ENCODE assay signal across 31 cellular contexts in genomic region chrX:39283239-39283638, GRCh38.
"Had no signal": no experiment of that assay in that cellular context is flagged by ENCODE, and none has a peak within 500 bp of the region (broad histone marks: within the 10 kb centered on the region; RNA-seq: fewer than 3 reads in every experiment).

No MANE protein-coding gene starts in this region.

- FAIRE-seq: bronchial epithelial cell had no signal

- H3K4me3 ChIP-seq: adrenal gland, ascending aorta, body of pancreas, breast epithelium, cardiac muscle cell had no signal

- H3K27me3 ChIP-seq: ascending aorta, body of pancreas, brain microvascular endothelial cell, cardiac muscle cell had no signal

- DNase-seq: activated effector memory CD4-positive, alpha-beta T cell treated with anti-CD3 and anti-CD28 coated beads, Interleukin-2, amount 50 U/mL, for 16 hours; activated effector memory CD4-positive, alpha-beta T cell treated with Interleukin-2 at 50 U/mL for 16 hours; activated gamma-delta T cell; activated gamma-delta T cell treated with Interleukin-2 at 50 U/mL for 16 hours; activated naive CD4-positive, alpha-beta T cell; activated naive CD4-positive, alpha-beta T cell treated with anti-CD3 and anti-CD28 coated beads for 36 hours; activated naive CD4-positive, alpha-beta T cell treated with anti-CD3 and anti-CD28 coated beads, Interleukin-2, amount 10 ng/mL, durations not matched to agents 7 days and 5 days; activated naive CD4-positive, alpha-beta T cell treated with anti-CD3 and anti-CD28 coated beads, Interleukin-2, amount 50 U/mL, for 16 hours; activated naive CD4-positive, alpha-beta T cell treated with Interleukin-2 at 50 U/mL for 16 hours; activated naive CD8-positive, alpha-beta T cell treated with anti-CD3 and anti-CD28 coated beads for 36 hours; activated naive CD8-positive, alpha-beta T cell treated with anti-CD3 and anti-CD28 coated beads, Interleukin-2, amount 10 ng/mL, durations not matched to agents 7 days and 5 days; activated naive CD8-positive, alpha-beta T cell treated with anti-CD3 and anti-CD28 coated beads, Interleukin-2, amount 50 U/mL, for 24 hours; activated T-cell treated with anti-CD3 and anti-CD28 coated beads, Interleukin-2, amount 50 U/mL, for 4 hours; activated T-cell treated with anti-CD3 and anti-CD28 coated beads, Interleukin-2, amount 50 U/mL, for 48 hours; activated T-cell treated with anti-CD3 and anti-CD28 coated beads, Interleukin-2, amount 50 U/mL, for 72 hours; adrenal gland; amniotic stem cell; amygdala; anterior cingulate cortex; aorta; body of pancreas; brain microvascular endothelial cell; caudate nucleus; central memory CD4-positive, alpha-beta T cell; cerebellar nuclear complex had no signal

- H3K9me3 ChIP-seq: adrenal gland, body of pancreas had no signal

- H3K4me1 ChIP-seq: adrenal gland, ascending aorta, body of pancreas, breast epithelium had no signal

- H3K36me3 ChIP-seq: adrenal gland, ascending aorta, brain microvascular endothelial cell, breast epithelium, cardiac muscle cell had no signal

- ATAC-seq: activated naive CD4-positive, alpha-beta T cell treated with anti-CD3 and anti-CD28 coated beads, Interleukin-2, amount 50 U/mL, for 72 hours; activated naive CD8-positive, alpha-beta T cell treated with anti-CD3 and anti-CD28 coated beads, Interleukin-2, amount 50 U/mL, for 24 hours; activated T-cell treated with anti-CD3 and anti-CD28 coated beads, Interleukin-2, amount 50 U/mL, for 4 hours; activated T-cell treated with anti-CD3 and anti-CD28 coated beads, Interleukin-2, amount 50 U/mL, for 72 hours; activated T-helper 17 cell treated with anti-CD3 and anti-CD28 coated beads, Interleukin-2, amount 50 U/mL, for 72 hours; body of pancreas had no signal

- H3K27ac ChIP-seq: adrenal gland, ascending aorta, body of pancreas, brain microvascular endothelial cell, breast epithelium, cardiac muscle cell had no signal
